Comparison of ENCODE assay signal across 9 cellular contexts in the genomic region with DNA sequence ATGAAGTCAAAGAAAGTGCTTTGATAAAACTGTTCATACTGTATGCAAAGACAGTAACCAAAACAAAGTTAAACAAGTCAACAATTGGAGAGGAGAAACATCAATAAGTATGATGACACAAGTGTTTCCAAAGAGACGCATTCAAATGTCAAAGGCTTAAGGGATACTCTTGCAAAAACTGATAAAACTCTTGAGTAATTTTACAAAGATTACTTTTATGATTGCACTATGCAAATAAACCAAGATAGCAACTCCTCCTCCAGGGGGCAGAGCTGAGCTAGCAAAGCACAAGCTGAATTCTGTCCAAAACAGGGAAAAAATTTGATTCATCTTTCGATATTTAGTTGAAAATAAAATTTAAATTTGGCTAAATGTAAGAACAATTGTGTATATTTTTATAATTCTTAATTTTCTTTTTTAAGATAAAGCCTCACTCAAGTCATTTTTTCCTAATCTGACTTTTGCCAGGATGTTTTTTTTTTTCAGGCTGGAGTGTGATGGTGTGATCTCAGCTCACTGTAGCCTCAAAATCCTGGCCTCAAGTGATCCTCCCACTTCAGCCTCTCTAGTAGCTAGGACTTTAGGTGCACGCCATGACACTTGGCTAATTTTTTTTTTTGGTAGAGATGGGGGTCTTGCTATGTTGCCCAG.
DNase-seq lines count a peak whose midpoint lies in the region; ATAC-seq, FAIRE-seq and TF ChIP-seq lines count a peak whose summit lies in the region.
"Had no signal": no experiment of that assay in that cellular context is flagged by ENCODE, and none has a peak within 500 bp of the region (broad histone marks: within the 10 kb centered on the region; RNA-seq: fewer than 3 reads in every experiment).

No MANE protein-coding gene starts in this region.

- H3K36me3 ChIP-seq in HEK293 (ENCODE audit: control insufficient read depth in 2 of 2, insufficient read depth in 1 of 2, low read length in 2 of 2) (no peaks in the 10 kb centered on the region), OCI-LY3 (replicated peaks; ENCODE audit: low read depth, low read length) (no peaks in the 10 kb centered on the region)

- no peak overlapping the region for H3K27ac ChIP-seq in HEK293 (ENCODE audit: extremely low read depth, low read depth, low read length)
- H3K27ac ChIP-seq in OCI-LY3 (ENCODE audit: low read length) = no peak overlapping the region

- H3K27ac Mint-ChIP-seq in activated T-helper 2 cell treated with anti-CD3 and anti-CD28 coated beads, Interferon-gamma antibody, Interleukin-2, Interleukin-4, amounts not matched to agents 10 μg/mL and 5 μg/mL and 100 μg/mL, durations not matched to agents 14 hours and 24 hours and 36 hours = no peak overlapping the region
- H3K27ac Mint-ChIP-seq: dendritic cell treated with granulocyte-macrophage colony-stimulating factor and Interleukin-4, amounts not matched to agents 40 ng/mL and 50 ng/mL, for 4 days had no signal

- FAIRE-seq in RCC 7860 (lab: Jason Lieb, UNC) = no peak

- no peak overlapping the region for H2AFZ ChIP-seq in OCI-LY3 (ENCODE audit: low read depth, low read length)

- DNase-seq in NCI-H1417 (lab: John Stamatoyannopoulos, UW) (peak in 2 of 3 experiments; percentile 38 to 46), NCI-H1417 treated with DMSO at 0.1 percent for 48 hours (lab: John Stamatoyannopoulos, UW) (no peak), left ventricle myocardium superior (peak; percentile 35), RCC 7860 (ENCODE audit: low spot score) (no peak)
- peak; percentile 10 for DNase-seq in activated T-helper 2 cell treated with anti-CD3 and anti-CD28 coated beads, Interferon-gamma antibody, Interleukin-2, Interleukin-4, amounts not matched to agents 10 μg/mL and 5 μg/mL and 100 μg/mL, durations not matched to agents 14 hours and 24 hours and 36 hours (ENCODE audit: low spot score)
- peak; percentile 43 for DNase-seq in stimulated activated CD4-positive, alpha-beta T cell treated with anti-CD3 and anti-CD28 coated beads, Interleukin-1b, Interleukin-23, amount 100 ng/mL, for 48 hours

- H4K20me1 ChIP-seq in OCI-LY3 (ENCODE audit: insufficient read depth, low read length) = no peaks in the 10 kb centered on the region

- TF ChIP-seq CTCF in HEK293 (tag by site-specific recombination; IDR thresholded peaks at IDR 0.05) (no peak), OCI-LY3 (IDR thresholded peaks at IDR 0.05; ENCODE audit: low read depth, low read length) (peak; percentile 70)

- H3K27me3 Mint-ChIP-seq in activated T-helper 2 cell treated with anti-CD3 and anti-CD28 coated beads, Interferon-gamma antibody, Interleukin-2, Interleukin-4, amounts not matched to agents 10 μg/mL and 5 μg/mL and 100 μg/mL, durations not matched to agents 14 hours and 24 hours and 36 hours (ENCODE audit: low read depth) = peaks cover 7% of the 10 kb centered on the region
- H3K27me3 Mint-ChIP-seq: dendritic cell treated with granulocyte-macrophage colony-stimulating factor and Interleukin-4, amounts not matched to agents 40 ng/mL and 50 ng/mL, for 4 days had no signal

- H3K9me3 Mint-ChIP-seq in activated T-helper 2 cell treated with anti-CD3 and anti-CD28 coated beads, Interferon-gamma antibody, Interleukin-2, Interleukin-4, amounts not matched to agents 10 μg/mL and 5 μg/mL and 100 μg/mL, durations not matched to agents 14 hours and 24 hours and 36 hours = no peaks in the 10 kb centered on the region
- H3K9me3 Mint-ChIP-seq: dendritic cell treated with granulocyte-macrophage colony-stimulating factor and Interleukin-4, amounts not matched to agents 40 ng/mL and 50 ng/mL, for 4 days had no signal

- H3K9me3 ChIP-seq in HEK293 (ENCODE audit: control insufficient read depth, insufficient read depth, low read depth, low read length) (no peaks in the 10 kb centered on the region), OCI-LY3 (ENCODE audit: insufficient read depth, low read length) (no peaks in the 10 kb centered on the region)

- ATAC-seq in left ventricle myocardium superior = no peak

- no peaks in the 10 kb centered on the region for H3K36me3 Mint-ChIP-seq in activated T-helper 2 cell treated with anti-CD3 and anti-CD28 coated beads, Interferon-gamma antibody, Interleukin-2, Interleukin-4, amounts not matched to agents 10 μg/mL and 5 μg/mL and 100 μg/mL, durations not matched to agents 14 hours and 24 hours and 36 hours (ENCODE audit: low read depth)

- H3K9ac ChIP-seq in OCI-LY3 (ENCODE audit: low read length) = no peak overlapping the region

- H3K4me3 Mint-ChIP-seq in activated T-helper 2 cell treated with anti-CD3 and anti-CD28 coated beads, Interferon-gamma antibody, Interleukin-2, Interleukin-4, amounts not matched to agents 10 μg/mL and 5 μg/mL and 100 μg/mL, durations not matched to agents 14 hours and 24 hours and 36 hours (ENCODE audit: low read depth) = no peak overlapping the region
- H3K4me3 Mint-ChIP-seq: dendritic cell treated with granulocyte-macrophage colony-stimulating factor and Interleukin-4, amounts not matched to agents 40 ng/mL and 50 ng/mL, for 4 days had no signal

- H3K4me2 ChIP-seq in OCI-LY3 (ENCODE audit: low read length) = no peak overlapping the region

- H3K4me1 Mint-ChIP-seq in activated T-helper 2 cell treated with anti-CD3 and anti-CD28 coated beads, Interferon-gamma antibody, Interleukin-2, Interleukin-4, amounts not matched to agents 10 μg/mL and 5 μg/mL and 100 μg/mL, durations not matched to agents 14 hours and 24 hours and 36 hours (ENCODE audit: low read depth) = no peaks in the 10 kb centered on the region

- H3K4me1 ChIP-seq in HEK293 (ENCODE audit: control insufficient read depth, insufficient read depth, low read length) (no peaks in the 10 kb centered on the region), OCI-LY3 (ENCODE audit: low read length) (peaks cover 11% of the 10 kb centered on the region)

- CTCF ChIA-PET in HEK293 (lab: Yijun Ruan, JAX) = interaction anchor here (0.6 to 1.9 kb wide), 16 partner anchors 10 to 973 kb away, joined by 3 to 12 read pairs (median 4); no protein-coding TSS in a partner anchor

- POLR2A ChIA-PET in HEK293 (lab: Yijun Ruan, JAX) = no interaction called here

- H3K4me3 ChIP-seq in HEK293 (ENCODE audit: low read depth, low read length) (no peak overlapping the region), OCI-LY3 (ENCODE audit: low read length) (no peak overlapping the region)

- intact Hi-C loops in activated T-helper 2 cell treated with anti-CD3 and anti-CD28 coated beads, Interferon-gamma antibody, Interleukin-2, Interleukin-4, amounts not matched to agents 10 μg/mL and 5 μg/mL and 100 μg/mL, durations not matched to agents 14 hours and 24 hours and 36 hours (cut with micrococcal nuclease) = loop anchor here (2.0 kb wide), 1 partner anchor 137 kb away; the partner anchor contains the start of gene DIS3
- intact Hi-C loops in left ventricle myocardium superior (cut with micrococcal nuclease) = no loop called here

- H3K79me2 ChIP-seq in OCI-LY3 (ENCODE audit: low read length) = no peaks in the 10 kb centered on the region

- H3K27me3 ChIP-seq in OCI-LY3 (ENCODE audit: low read depth, low read length) = no peaks in the 10 kb centered on the region

TF ChIP-seq in HEK293, 187 proteins besides CTCF, POLR2A, EP300 and RAD21:
- no peak for TF ChIP-seq ZNF350 (tag by site-specific recombination; IDR thresholded peaks at IDR 0.05)
- TF ChIP-seq ZSCAN23 (tag by site-specific recombination; IDR thresholded peaks at IDR 0.05) = no peak
- TF ChIP-seq ZNF335 (tag by site-specific recombination; conservative IDR thresholded peaks at IDR 0.05) = no peak
- TF ChIP-seq ZNF146 (tag by site-specific recombination; IDR thresholded peaks at IDR 0.05) = no peak
- TF ChIP-seq MYNN (tag by site-specific recombination; IDR thresholded peaks at IDR 0.05; ENCODE audit: borderline replicate concordance) = no peak
- TF ChIP-seq, protein P1, sequence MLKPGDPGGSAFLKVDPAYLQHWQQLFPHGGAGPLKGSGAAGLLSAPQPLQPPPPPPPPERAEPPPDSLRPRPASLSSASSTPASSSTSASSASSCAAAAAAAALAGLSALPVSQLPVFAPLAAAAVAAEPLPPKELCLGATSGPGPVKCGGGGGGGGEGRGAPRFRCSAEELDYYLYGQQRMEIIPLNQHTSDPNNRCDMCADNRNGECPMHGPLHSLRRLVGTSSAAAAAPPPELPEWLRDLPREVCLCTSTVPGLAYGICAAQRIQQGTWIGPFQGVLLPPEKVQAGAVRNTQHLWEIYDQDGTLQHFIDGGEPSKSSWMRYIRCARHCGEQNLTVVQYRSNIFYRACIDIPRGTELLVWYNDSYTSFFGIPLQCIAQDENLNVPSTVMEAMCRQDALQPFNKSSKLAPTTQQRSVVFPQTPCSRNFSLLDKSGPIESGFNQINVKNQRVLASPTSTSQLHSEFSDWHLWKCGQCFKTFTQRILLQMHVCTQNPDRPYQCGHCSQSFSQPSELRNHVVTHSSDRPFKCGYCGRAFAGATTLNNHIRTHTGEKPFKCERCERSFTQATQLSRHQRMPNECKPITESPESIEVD (tag by site-specific recombination; IDR thresholded peaks at IDR 0.05) = peak; percentile 62
- TF ChIP-seq ZNF623 (tag by site-specific recombination; IDR thresholded peaks at IDR 0.05) = no peak
TF ChIP-seq in HEK293: peak in this region for 1.

Comparison
In these comparisons a context has a peak if more than half of its experiments do, and no peak if none do; other contexts are left out.
1. DNase-seq: peak in NCI-H1417 (2 of 3), activated T-helper 2 cell treated with anti-CD3 and anti-CD28 coated beads, Interferon-gamma antibody, Interleukin-2, Interleukin-4, amounts not matched to agents 10 μg/mL and 5 μg/mL and 100 μg/mL, durations not matched to agents 14 hours and 24 hours and 36 hours (single experiment), left ventricle myocardium superior (single experiment) and stimulated activated CD4-positive, alpha-beta T cell treated with anti-CD3 and anti-CD28 coated beads, Interleukin-1b, Interleukin-23, amount 100 ng/mL, for 48 hours (single experiment); none in NCI-H1417 treated with DMSO at 0.1 percent for 48 hours (single experiment) and RCC 7860 (single experiment).